In the genomic region with DNA sequence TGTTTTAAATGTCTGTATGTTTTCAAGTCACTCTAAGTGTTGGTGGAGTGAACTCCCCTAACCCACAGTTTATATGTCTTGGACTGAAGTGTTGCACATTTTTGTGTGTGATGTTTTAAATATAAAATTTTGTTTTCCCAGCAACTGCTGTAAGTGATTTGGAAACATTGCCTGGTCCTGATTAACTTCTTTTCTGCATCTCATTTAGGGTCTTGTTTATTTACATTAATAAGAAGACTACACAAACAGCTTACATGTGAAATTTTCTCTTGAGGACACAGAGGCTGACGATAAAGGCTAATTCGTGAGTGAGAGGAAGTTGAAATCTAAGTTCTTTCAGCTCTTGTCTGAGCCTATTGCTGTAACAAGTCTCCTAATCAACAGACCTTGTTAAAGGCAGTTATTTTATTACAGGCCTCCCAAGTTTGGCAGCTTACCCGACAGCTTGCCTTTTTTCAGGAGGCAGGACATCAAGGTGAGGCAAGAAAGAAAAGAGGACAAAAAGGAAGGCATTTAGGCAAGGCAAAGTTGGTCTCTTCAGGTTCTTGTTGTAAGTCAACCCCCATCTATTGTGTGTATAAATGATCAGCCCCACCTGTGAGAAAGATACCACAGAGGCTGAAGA, we compare ENCODE assay signal across 19 cellular contexts.
"Had no signal": no experiment of that assay in that cellular context is flagged by ENCODE, and none has a peak within 500 bp of the region (broad histone marks: within the 10 kb centered on the region; RNA-seq: fewer than 3 reads in every experiment).

No MANE protein-coding gene starts in this region.

- ATAC-seq: activated CD4-positive, alpha-beta T cell treated with anti-CD3 and anti-CD28 coated beads for 36 hours; activated CD8-positive, alpha-beta memory T cell treated with anti-CD3 and anti-CD28 coated beads, Interleukin-2, amount 10 ng/mL, durations not matched to agents 7 days and 5 days; activated CD8-positive, alpha-beta T cell treated with anti-CD3 and anti-CD28 coated beads, Interleukin-2, amount 10 ng/mL, durations not matched to agents 7 days and 5 days; esophagus mucosa; left lobe of liver had no signal

- H3K36me3 ChIP-seq: ascending aorta, ovary, suprapubic skin, tibial nerve had no signal

- H3K4me3 ChIP-seq: ascending aorta, ovary, suprapubic skin, tibial nerve had no signal

- H3K9me3 ChIP-seq: ascending aorta, ovary, suprapubic skin, tibial nerve had no signal

- DNase-seq: activated CD4-positive, alpha-beta T cell treated with anti-CD3 and anti-CD28 coated beads for 36 hours; activated CD4-positive, CD25-positive, alpha-beta regulatory T cell; activated CD8-positive, alpha-beta memory T cell treated with anti-CD3 and anti-CD28 coated beads, Interleukin-2, amount 10 ng/mL, durations not matched to agents 7 days and 5 days; activated CD8-positive, alpha-beta T cell treated with anti-CD3 and anti-CD28 coated beads, Interleukin-2, amount 10 ng/mL, durations not matched to agents 7 days and 5 days; activated effector memory CD4-positive, alpha-beta T cell treated with Interleukin-2 at 50 U/mL for 16 hours; activated naive CD4-positive, alpha-beta T cell treated with Interleukin-2 at 50 U/mL for 16 hours; activated naive CD8-positive, alpha-beta T cell treated with anti-CD3 and anti-CD28 coated beads for 36 hours; caudate nucleus; head of caudate nucleus; naive B cell; ovary; retina; stimulated activated CD4-positive, alpha-beta T cell treated with anti-CD3 and anti-CD28 coated beads, Interleukin-15, amount 100 ng/mL, for 24 hours; stimulated activated naive CD4-positive, alpha-beta T cell had no signal

- H3K27me3 ChIP-seq: ascending aorta, ovary, suprapubic skin, tibial nerve had no signal

- H3K27ac ChIP-seq: ascending aorta, ovary, suprapubic skin, tibial nerve had no signal
